Comparison of ENCODE assay signal across 8 cellular contexts in genomic region chr19:45038931-45039893, GRCh38. TPM values are rescaled to one million over a fixed set of nuclear protein-coding genes. Genes with fewer than 3 reads are reported as not detected.
A peak's percentile ranks its signal among the peaks of the same experiment; 100 is the strongest.
DNase-seq lines count a peak whose midpoint lies in the region; ATAC-seq and TF ChIP-seq lines count a peak whose summit lies in the region.

Gene CLASRP, plus strand, starts transcription at chr19:45039045. Its CDS starts 1,168 bp downstream, at chr19:45040213.

- peaks cover 23% of the 10 kb centered on the region for H3K36me3 ChIP-seq in muscle layer of colon (ENCODE audit: insufficient read depth, low read length)

- H3K36me3 Mint-ChIP-seq in Calu3 (ENCODE audit: insufficient read depth, unreplicated experiment) = peaks cover 77% of the 10 kb centered on the region

- no peak for TF ChIP-seq CTCF in Calu3 (IDR thresholded peaks at IDR 0.05; ENCODE audit: unreplicated experiment)

- H3K4me1 ChIP-seq in muscle layer of colon (ENCODE audit: insufficient read depth, low read length) = peaks cover 23% of the 10 kb centered on the region

- peak within 1 kb of the TSS; percentile 98 for H3K27ac ChIP-seq in muscle layer of colon (ENCODE audit: low read depth, low read length)

- BruUV-seq in Calu3 (replicated peaks; lab: Mats Ljungman, UMichigan) = no TSS peak

- peak; percentile 96 for DNase-seq in Calu3
- peak; percentile 89 for DNase-seq in HuH-7.5 (ENCODE audit: low spot score)
- DNase-seq in OCI-M1 (lab: John Stamatoyannopoulos, UW) = peak; percentile 96
- peak; percentile 89 for DNase-seq in activated T-cell treated with anti-CD3 and anti-CD28 coated beads, Interleukin-2, amount 50 U/mL, for 1 hour
- peak; percentile 92 to 95 for DNase-seq in erythroblast (lab: John Stamatoyannopoulos, UW)
- DNase-seq in stimulated activated CD8-positive, alpha-beta memory T cell treated with anti-CD3 and anti-CD28 coated beads, Interleukin-7, amount 100 ng/mL, for 1 hour (ENCODE audit: low read depth in 2 of 2) = peak; percentile 73 to 81

- H3K27me3 Mint-ChIP-seq in Calu3 (ENCODE audit: unreplicated experiment) = no peaks in the 10 kb centered on the region

- peak within 1 kb of the TSS; percentile 91 for H3K27ac Mint-ChIP-seq in Calu3 (ENCODE audit: unreplicated experiment)

- H3K9me3 ChIP-seq in muscle layer of colon (ENCODE audit: low read length) = no peaks in the 10 kb centered on the region

- CTCF ChIA-PET in Calu3 (lab: Charles Lee) = interaction anchor here (0.6 to 2.0 kb wide), 10 partner anchors 12 to 457 kb away, joined by 3 to 12 read pairs (median 4); no protein-coding TSS in a partner anchor

- peak within 1 kb of the TSS; percentile 86 for H3K4me3 Mint-ChIP-seq in Calu3 (ENCODE audit: low read depth, unreplicated experiment)

- no peaks in the 10 kb centered on the region for H3K9me3 Mint-ChIP-seq in Calu3 (ENCODE audit: low read depth, unreplicated experiment)

- H3K4me1 Mint-ChIP-seq in Calu3 (ENCODE audit: low read depth, unreplicated experiment) = peaks cover 28% of the 10 kb centered on the region

- no peaks in the 10 kb centered on the region for H3K27me3 ChIP-seq in muscle layer of colon (ENCODE audit: control insufficient read depth in 1 of 2, insufficient read depth in 2 of 2, low read length in 2 of 2)

- H3K9ac ChIP-seq in muscle layer of colon (ENCODE audit: low read length) = peak within 1 kb of the TSS; percentile 47

- peak within 1 kb of the TSS; percentile 78 to 87 for H3K4me3 ChIP-seq in muscle layer of colon (ENCODE audit: low read depth in 1 of 2, low read length in 2 of 2)

- intact Hi-C loops in Calu3 (cut with micrococcal nuclease; ENCODE audit: unreplicated experiment) = no loop called here

- peak; percentile 87 for ATAC-seq in GM21447 (IDR thresholded peaks at IDR 0.05; ENCODE audit: unreplicated experiment)

- peak; percentile 93 for TF ChIP-seq POLR2A in erythroblast (IDR thresholded peaks at IDR 0.05; ENCODE audit: low read length)

RNA-seq across cellular contexts. Expression of gene CLASRP, which starts in this region (rescaled TPM):
- total RNA-seq in Calu3 (2022) = 115 and 126 TPM in 2 replicates

Comparison
In these comparisons a context has a peak if more than half of its experiments do, and no peak if none do; other contexts are left out.
1. Peak in every context shown above with its lines: DNase-seq, ATAC-seq, H3K4me3 ChIP-seq and H3K27ac ChIP-seq.